12 cellular contexts compared by ENCODE assay signal in genomic region chr21:26965091-26965566, GRCh38. TPM values are rescaled to one million over a fixed set of nuclear protein-coding genes. Genes with fewer than 3 reads are reported as not detected.
DNase-seq lines count a peak whose midpoint lies in the region; ATAC-seq and TF ChIP-seq lines count a peak whose summit lies in the region.
"Had no signal": no experiment of that assay in that cellular context is flagged by ENCODE, and none has a peak within 500 bp of the region (broad histone marks: within the 10 kb centered on the region; RNA-seq: fewer than 3 reads in every experiment).

No MANE protein-coding gene starts in this region.

- peaks cover 0 to 42% (median 23%) of the 10 kb centered on the region in 9 donors for H3K4me1 ChIP-seq in heart right ventricle
- peaks cover 7% of the 10 kb centered on the region in 2 donors for H3K4me1 ChIP-seq in uterus

- H3K4me3 ChIP-seq in heart right ventricle, result peak overlapping the region; percentile 53 to 76 (median 64)
- peak overlapping the region; percentile 77 for H3K4me3 ChIP-seq in fibroblast of villous mesenchyme (ENCODE audit: low read depth, low read length)
- H3K4me3 ChIP-seq in uterus, result peak overlapping the region; percentile 66 to 72
- H3K4me3 ChIP-seq: K562 had no signal

- WGBS in heart right ventricle, 2 donors, result 48 to 49% methylated on average over 18 of the region's 18 CpGs

- H3K9me3 ChIP-seq in heart right ventricle (no peaks in the 10 kb centered on the region), uterus (no peaks in the 10 kb centered on the region)
- H3K9me3 ChIP-seq: body of pancreas had no signal

- H3K4me1 Mint-ChIP-seq in osteocyte (ENCODE audit: unreplicated experiment), result peaks cover 34% of the 10 kb centered on the region

- peak overlapping the region; percentile 98 for H3K4me3 Mint-ChIP-seq in osteocyte (ENCODE audit: unreplicated experiment)
- H3K4me3 Mint-ChIP-seq: activated CD8-positive, alpha-beta T cell treated with anti-CD3 and anti-CD28 coated beads for 36 hours had no signal

- no peaks in the 10 kb centered on the region for H3K9me3 Mint-ChIP-seq in osteocyte (ENCODE audit: unreplicated experiment)
- H3K9me3 Mint-ChIP-seq: activated CD8-positive, alpha-beta T cell treated with anti-CD3 and anti-CD28 coated beads for 36 hours had no signal

- intact Hi-C loops in heart right ventricle (cut with DNase I) (loop anchor here in 3 of 10 donors (10.0 kb wide), 3 partner anchors 280 to 600 kb away; no protein-coding TSS in a partner anchor), left ventricle myocardium superior (cut with micrococcal nuclease) (no loop called here), uterus (cut with DNase I; ENCODE audit: low total_unique reads) (no loop called here)

- no peak for DNase-seq in heart right ventricle
- DNase-seq in left ventricle myocardium superior, result no peak
- no peak for DNase-seq in fibroblast of villous mesenchyme (ENCODE audit: low read depth)
- no peak for DNase-seq in osteocyte (ENCODE audit: extremely low spot score, unreplicated experiment)
- no peak for DNase-seq in uterus
- no peak for DNase-seq in iPS-NIHi11 (ENCODE audit: low spot score)
- DNase-seq: NCI-H345 had no signal

- H3K36me3 ChIP-seq in heart right ventricle (no peaks in the 10 kb centered on the region), uterus (no peaks in the 10 kb centered on the region)

- ATAC-seq in heart right ventricle (peak in 2 of 8 donors; percentile 10 to 43), left ventricle myocardium superior (no peak), GM18519 (IDR thresholded peaks at IDR 0.05; ENCODE audit: low FRiP score, unreplicated experiment) (no peak), GM19452 (IDR thresholded peaks at IDR 0.05; ENCODE audit: unreplicated experiment) (no peak)
- ATAC-seq: activated CD8-positive, alpha-beta T cell treated with anti-CD3 and anti-CD28 coated beads for 36 hours; K562 had no signal

- TF ChIP-seq CTCF in heart right ventricle (IDR thresholded peaks at IDR 0.05) (no peak), fibroblast of villous mesenchyme (IDR thresholded peaks at IDR 0.05; ENCODE audit: insufficient read depth, low read depth, low read length) (no peak), osteocyte (IDR thresholded peaks at IDR 0.05) (no peak), uterus (IDR thresholded peaks at IDR 0.05) (no peak)

- H3K27me3 Mint-ChIP-seq in osteocyte (ENCODE audit: unreplicated experiment), result no peaks in the 10 kb centered on the region

- H3K27ac ChIP-seq in heart right ventricle (peak overlapping the region; percentile 58 to 82 (median 72)), uterus (peak overlapping the region; percentile 94 to 98)

- peaks cover 30% of the 10 kb centered on the region for H3K36me3 Mint-ChIP-seq in osteocyte (ENCODE audit: unreplicated experiment)

- TF ChIP-seq POLR2A in uterus (IDR thresholded peaks at IDR 0.05), result no peak

- peaks cover 0 to 61% (median 28%) of the 10 kb centered on the region in 7 donors for H3K27me3 ChIP-seq in heart right ventricle
- no peaks in the 10 kb centered on the region for H3K27me3 ChIP-seq in uterus

- peak overlapping the region; percentile 82 for H3K27ac Mint-ChIP-seq in osteocyte (ENCODE audit: unreplicated experiment)
- H3K27ac Mint-ChIP-seq: activated CD8-positive, alpha-beta T cell treated with anti-CD3 and anti-CD28 coated beads for 36 hours had no signal

RNA-seq across cellular contexts. Expression of gene ADAMTS5, which starts 1.8 kb away (rescaled TPM):
- 1 to 10 TPM; 1.6 to 7.1 (median 3.0) TPM for total RNA-seq in heart right ventricle
- polyA plus RNA-seq in heart right ventricle, result 1 to 10 TPM; 2.0 to 3.1 TPM
- 3.0 TPM for total RNA-seq in left ventricle myocardium superior
- 12.6 and 28.5 TPM in 2 replicates for total RNA-seq in fibroblast of villous mesenchyme
- total RNA-seq in osteocyte, result 62.8 and 65.0 TPM in 2 replicates
- 10 to 100 TPM; 24.8 to 99.7 (median 48.4) TPM for total RNA-seq in uterus
- total RNA-seq: activated CD8-positive, alpha-beta T cell treated with anti-CD3 and anti-CD28 coated beads for 36 hours; K562 had no signal
- polyA plus RNA-seq: K562 had no signal
